In the genomic region with DNA sequence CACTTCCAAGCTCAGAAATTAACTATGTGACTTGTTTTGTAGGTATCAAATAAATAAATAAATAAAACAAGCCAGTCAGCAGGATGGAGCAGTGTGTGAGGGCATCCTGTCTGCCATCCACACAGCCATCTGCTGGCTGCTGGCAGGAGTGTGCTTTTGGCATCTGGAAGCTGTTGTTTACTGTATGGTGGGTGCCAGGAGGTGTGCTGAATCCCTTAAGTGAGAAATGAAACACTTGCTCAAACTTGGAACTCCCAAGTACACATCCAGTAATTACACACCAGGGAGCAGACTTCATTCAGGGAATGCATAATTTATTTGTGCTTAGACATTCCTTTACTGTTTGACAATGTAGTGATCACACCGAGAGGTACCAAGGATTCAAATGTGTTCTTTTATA, we compare ENCODE assay signal across 11 cellular contexts. TPM values are rescaled to one million over a fixed set of nuclear protein-coding genes. Genes with fewer than 3 reads are reported as not detected.
DNase-seq lines count a peak whose midpoint lies in the region; ATAC-seq, FAIRE-seq and TF ChIP-seq lines count a peak whose summit lies in the region.
"Had no signal": no experiment of that assay in that cellular context is flagged by ENCODE, and none has a peak within 500 bp of the region (broad histone marks: within the 10 kb centered on the region; RNA-seq: fewer than 3 reads in every experiment).

No MANE protein-coding gene starts in this region.

- no peak overlapping the region for H3K4me3 ChIP-seq in upper lobe of right lung
- no peak overlapping the region for H3K4me3 ChIP-seq in small intestine (ENCODE audit: low read depth in 1 of 2, low read length in 2 of 2)
- H3K4me3 ChIP-seq in thyroid gland (replicated peaks in 1 of 3): no peak overlapping the region
- H3K4me3 ChIP-seq: coronary artery had no signal

- TF ChIP-seq POLR2A in erythroblast (IDR thresholded peaks at IDR 0.05; ENCODE audit: low read length): no peak
- TF ChIP-seq POLR2A in thyroid gland (IDR thresholded peaks at IDR 0.05): no peak

- no peak for FAIRE-seq in small intestine (lab: Jason Lieb, UNC)

- H3K27me3 ChIP-seq in upper lobe of right lung (no peaks in the 10 kb centered on the region), small intestine (ENCODE audit: control insufficient read depth in 2 of 2, insufficient read depth in 2 of 2, low read length in 2 of 2) (no peaks in the 10 kb centered on the region), thyroid gland (no peaks in the 10 kb centered on the region)

- H3K9me3 ChIP-seq in upper lobe of right lung: no peaks in the 10 kb centered on the region
- no peaks in the 10 kb centered on the region for H3K9me3 ChIP-seq in small intestine (ENCODE audit: control insufficient read depth, low read depth)
- H3K9me3 ChIP-seq in thyroid gland: no peaks in the 10 kb centered on the region

- no peaks in the 10 kb centered on the region for H3K4me1 ChIP-seq in upper lobe of right lung
- H3K4me1 ChIP-seq in small intestine (ENCODE audit: control insufficient read depth in 2 of 2, insufficient read depth in 1 of 2, low read depth in 1 of 2, low read length in 1 of 2): no peaks in the 10 kb centered on the region
- no peaks in the 10 kb centered on the region for H3K4me1 ChIP-seq in thyroid gland

- ATAC-seq in upper lobe of right lung (peak; percentile 45), GM19035 (IDR thresholded peaks at IDR 0.05; ENCODE audit: unreplicated experiment) (no peak)

- DNase-seq in NCI-H748 (lab: John Stamatoyannopoulos, UW; ENCODE audit: unreplicated experiment): peak; percentile 4
- no peak for DNase-seq in NCI-H748 treated with DMSO at 0.1 percent for 48 hours (lab: John Stamatoyannopoulos, UW)
- DNase-seq in NCI-H82 (lab: John Stamatoyannopoulos, UW): peak; percentile 48
- DNase-seq in erythroblast (lab: John Stamatoyannopoulos, UW): peak; percentile 9 to 10
- DNase-seq in upper lobe of right lung: no peak
- no peak for DNase-seq in small intestine
- no peak for DNase-seq in thyroid gland
- DNase-seq: KG1; stimulated activated CD4-positive, alpha-beta T cell treated with anti-CD3 and anti-CD28 coated beads, Interleukin-2, amount 100 ng/mL, for 48 hours had no signal

- TF ChIP-seq CTCF in upper lobe of right lung (IDR thresholded peaks at IDR 0.05) (no peak), thyroid gland (IDR thresholded peaks at IDR 0.05) (no peak)

- intact Hi-C loops in upper lobe of right lung (cut with DNase I) (no loop called here), thyroid gland (cut with DNase I) (no loop called here)

- WGBS in small intestine, 3 donors: 67 to 96% (median 87%) methylated on average over 1 of the region's 1 CpG
- WGBS in thyroid gland, 2 donors: 94 to 96% methylated on average over 1 of the region's 1 CpG

- H3K27ac ChIP-seq in upper lobe of right lung (no peak overlapping the region), small intestine (ENCODE audit: low read depth in 1 of 2, low read length in 1 of 2) (no peak overlapping the region), thyroid gland (no peak overlapping the region)
- H3K27ac ChIP-seq: coronary artery had no signal

- H3K36me3 ChIP-seq in upper lobe of right lung: no peaks in the 10 kb centered on the region
- no peaks in the 10 kb centered on the region for H3K36me3 ChIP-seq in small intestine (ENCODE audit: control insufficient read depth in 2 of 2, insufficient read depth in 2 of 2, low read length in 2 of 2)
- no peaks in the 10 kb centered on the region for H3K36me3 ChIP-seq in thyroid gland

RNA-seq across cellular contexts. Expression of a gene that starts 16.9 kb away (rescaled TPM):
- total RNA-seq in upper lobe of right lung (109 TPM), thyroid gland (100 to 1,000 TPM in 3 of 4 donors, 10 to 100 TPM in 1; 97.7 to 143 (median 120) TPM)
- 10 to 100 TPM; 60.8 to 82.3 (median 80.2) TPM for polyA plus RNA-seq in small intestine

Comparison
In these comparisons a context has a peak if more than half of its experiments do, and no peak if none do; other contexts are left out.
1. DNase-seq: peak in NCI-H748 (single experiment), NCI-H82 (single experiment) and erythroblast (2 of 2); none in NCI-H748 treated with DMSO at 0.1 percent for 48 hours (single experiment), upper lobe of right lung (single experiment), small intestine (single experiment) and thyroid gland (0 of 2).